22 cellular contexts compared by ENCODE assay signal in genomic region chr17:77379065-77379428, GRCh38.
DNase-seq lines count a peak whose midpoint lies in the region; ATAC-seq and TF ChIP-seq lines count a peak whose summit lies in the region.
"Had no signal": no experiment of that assay in that cellular context is flagged by ENCODE, and none has a peak within 500 bp of the region (broad histone marks: within the 10 kb centered on the region; RNA-seq: fewer than 3 reads in every experiment).

No MANE protein-coding gene starts in this region.

- H3K9me3 Mint-ChIP-seq in CD4-positive, alpha-beta memory T cell = no peaks in the 10 kb centered on the region
- no peaks in the 10 kb centered on the region for H3K9me3 Mint-ChIP-seq in HFFc6
- no peaks in the 10 kb centered on the region for H3K9me3 Mint-ChIP-seq in activated naive CD4-positive, alpha-beta T cell treated with anti-CD3 and anti-CD28 coated beads, Interleukin-2, amount 10 ng/mL, durations not matched to agents 7 days and 5 days
- H3K9me3 Mint-ChIP-seq: effector memory CD8-positive, alpha-beta T cell; natural killer cell had no signal

- no peaks in the 10 kb centered on the region for H3K27me3 ChIP-seq in CD4-positive, alpha-beta memory T cell (ENCODE audit: insufficient read depth, low read length)
- no peaks in the 10 kb centered on the region for H3K27me3 ChIP-seq in gastroesophageal sphincter
- H3K27me3 ChIP-seq in stomach = no peaks in the 10 kb centered on the region

- TF ChIP-seq POLR2A in gastroesophageal sphincter (IDR thresholded peaks at IDR 0.05) (no peak), stomach (IDR thresholded peaks at IDR 0.05) (no peak)

- intact Hi-C loops in CD4-positive, alpha-beta memory T cell (cut with micrococcal nuclease) = no loop called here
- intact Hi-C loops in stomach (cut with DNase I; ENCODE audit: low total_unique reads) = no loop called here

- H3K4me3 ChIP-seq in CD4-positive, alpha-beta memory T cell (ENCODE audit: low read length in 2 of 2) = no peak overlapping the region
- H3K4me3 ChIP-seq in gastroesophageal sphincter (no peak overlapping the region), stomach (no peak overlapping the region)
- H3K4me3 ChIP-seq: lung, smooth muscle cell had no signal

- peak overlapping the region in 4 of 8 donors; percentile 21 to 100 (median 61) for H3K4me3 Mint-ChIP-seq in CD4-positive, alpha-beta memory T cell
- H3K4me3 Mint-ChIP-seq in T-helper 17 cell (peak overlapping the region; percentile 53), HFFc6 (no peak overlapping the region)
- H3K4me3 Mint-ChIP-seq in activated naive CD4-positive, alpha-beta T cell treated with anti-CD3 and anti-CD28 coated beads, Interleukin-2, amount 10 ng/mL, durations not matched to agents 7 days and 5 days = no peak overlapping the region
- H3K4me3 Mint-ChIP-seq: natural killer cell had no signal

- H3K9me3 ChIP-seq in CD4-positive, alpha-beta memory T cell (ENCODE audit: control insufficient read depth in 1 of 2, low read length in 2 of 2) = no peaks in the 10 kb centered on the region
- H3K9me3 ChIP-seq in T-helper 17 cell (ENCODE audit: control insufficient read depth, low read length, poor library complexity, severe bottlenecking) (no peaks in the 10 kb centered on the region), gastroesophageal sphincter (no peaks in the 10 kb centered on the region), stomach (no peaks in the 10 kb centered on the region)

- peaks cover 95% of the 10 kb centered on the region for H3K4me1 ChIP-seq in CD4-positive, alpha-beta memory T cell (ENCODE audit: insufficient read depth, low read length)
- H3K4me1 ChIP-seq in gastroesophageal sphincter (peaks cover 20 to 99% (median 89%) of the 10 kb centered on the region in 3 donors), stomach (peaks cover 96 to 100% (median 99%) of the 10 kb centered on the region in 4 donors)

- peaks cover 7 to 40% of the 10 kb centered on the region in 2 donors for H3K36me3 Mint-ChIP-seq in CD4-positive, alpha-beta memory T cell
- H3K36me3 Mint-ChIP-seq in T-helper 17 cell (ENCODE audit: low read depth) (peaks cover 6% of the 10 kb centered on the region), HFFc6 (ENCODE audit: low read depth) (peaks cover 4% of the 10 kb centered on the region)
- peaks cover 65% of the 10 kb centered on the region for H3K36me3 Mint-ChIP-seq in activated naive CD4-positive, alpha-beta T cell treated with anti-CD3 and anti-CD28 coated beads, Interleukin-2, amount 10 ng/mL, durations not matched to agents 7 days and 5 days
- H3K36me3 Mint-ChIP-seq: natural killer cell had no signal

- no peak for DNase-seq in CD4-positive, alpha-beta memory T cell
- no peak for DNase-seq in T-helper 17 cell
- DNase-seq in stomach = no peak
- DNase-seq in GOT3 (lab: John Stamatoyannopoulos, UW) = no peak
- DNase-seq in HFFc6 = no peak
- DNase-seq in activated naive CD4-positive, alpha-beta T cell treated with anti-CD3 and anti-CD28 coated beads, Interleukin-2, amount 10 ng/mL, durations not matched to agents 7 days and 5 days = no peak
- DNase-seq: activated CD4-positive, alpha-beta T cell treated with anti-CD3 and anti-CD28 coated beads for 48 hours; activated gamma-delta T cell; amniotic stem cell; effector memory CD8-positive, alpha-beta T cell; KBM-7; MV-4-11; natural killer cell; NCI-H2029; NCI-H510A; stimulated activated CD4-positive, alpha-beta T cell treated with anti-CD3 and anti-CD28 coated beads, Interleukin-4, amount 100 ng/mL, for 24 hours; SW 1271 had no signal

- CTCF ChIA-PET in CD4-positive, alpha-beta memory T cell (lab: Charles Lee; ENCODE audit: partially characterized antibody) = no interaction called here
- CTCF ChIA-PET in activated naive CD4-positive, alpha-beta T cell treated with anti-CD3 and anti-CD28 coated beads, Interleukin-2, amount 10 ng/mL, durations not matched to agents 7 days and 5 days (lab: Charles Lee) = interaction anchor here (5.0 kb wide), 1 partner anchor 11 kb away, joined by 38 read pairs; no protein-coding TSS in a partner anchor

- no peak overlapping the region for H3K27ac ChIP-seq in CD4-positive, alpha-beta memory T cell (ENCODE audit: low read depth, low read length)
- H3K27ac ChIP-seq in gastroesophageal sphincter (peak overlapping the region in 3 of 4 donors; percentile 91 to 99 (median 96)), stomach (peak overlapping the region; percentile 50 to 98 (median 93))

- no CpG with 5 or more reads among the region's 11 CpGs for WGBS in gastroesophageal sphincter (ENCODE audit: low coverage in 1 of 2), 2 donors
- 58 to 87% (median 87%) methylated on average over 2 to 11 of the region's 11 CpGs for WGBS in stomach, 5 donors

- no peak for TF ChIP-seq EP300 in gastroesophageal sphincter (IDR thresholded peaks at IDR 0.05)
- TF ChIP-seq EP300 in stomach (IDR thresholded peaks at IDR 0.05) = no peak

- POLR2A ChIA-PET in CD4-positive, alpha-beta memory T cell (lab: Charles Lee; ENCODE audit: partially characterized antibody) = interaction anchor here (97.0 kb wide), 1 partner anchor 53 kb away, joined by 6031 read pairs; no protein-coding TSS in a partner anchor

- no peaks in the 10 kb centered on the region for H3K27me3 Mint-ChIP-seq in CD4-positive, alpha-beta memory T cell
- H3K27me3 Mint-ChIP-seq in T-helper 17 cell (no peaks in the 10 kb centered on the region), HFFc6 (ENCODE audit: insufficient read depth) (peaks cover 10% of the 10 kb centered on the region)
- no peaks in the 10 kb centered on the region for H3K27me3 Mint-ChIP-seq in activated naive CD4-positive, alpha-beta T cell treated with anti-CD3 and anti-CD28 coated beads, Interleukin-2, amount 10 ng/mL, durations not matched to agents 7 days and 5 days
- H3K27me3 Mint-ChIP-seq: effector memory CD8-positive, alpha-beta T cell; progenitor cell of endocrine pancreas had no signal

- ATAC-seq in T-helper 17 cell (no peak), gastroesophageal sphincter (no peak), HG03439 (IDR thresholded peaks at IDR 0.05; ENCODE audit: unreplicated experiment) (no peak)
- ATAC-seq: effector memory CD8-positive, alpha-beta T cell; natural killer cell had no signal

- H3K36me3 ChIP-seq in CD4-positive, alpha-beta memory T cell (ENCODE audit: insufficient read depth, low read length) = no peaks in the 10 kb centered on the region
- no peaks in the 10 kb centered on the region for H3K36me3 ChIP-seq in gastroesophageal sphincter
- peaks cover 0 to 19% (median 0%) of the 10 kb centered on the region in 4 donors for H3K36me3 ChIP-seq in stomach

- peaks cover 59 to 100% (median 81%) of the 10 kb centered on the region in 4 donors for H3K4me1 Mint-ChIP-seq in CD4-positive, alpha-beta memory T cell
- H3K4me1 Mint-ChIP-seq in T-helper 17 cell (peaks cover 74% of the 10 kb centered on the region), HFFc6 (ENCODE audit: low read depth) (peaks cover 82% of the 10 kb centered on the region)
- H3K4me1 Mint-ChIP-seq in activated naive CD4-positive, alpha-beta T cell treated with anti-CD3 and anti-CD28 coated beads, Interleukin-2, amount 10 ng/mL, durations not matched to agents 7 days and 5 days = peaks cover 88% of the 10 kb centered on the region

- H3K27ac Mint-ChIP-seq in CD4-positive, alpha-beta memory T cell = peak overlapping the region in 5 of 7 donors; percentile 32 to 97 (median 48)
- H3K27ac Mint-ChIP-seq in T-helper 17 cell = peak overlapping the region; percentile 93
- no peak overlapping the region for H3K27ac Mint-ChIP-seq in HFFc6
- no peak overlapping the region for H3K27ac Mint-ChIP-seq in activated naive CD4-positive, alpha-beta T cell treated with anti-CD3 and anti-CD28 coated beads, Interleukin-2, amount 10 ng/mL, durations not matched to agents 7 days and 5 days

- no peak for TF ChIP-seq CTCF in gastroesophageal sphincter (IDR thresholded peaks at IDR 0.05)
- TF ChIP-seq CTCF in stomach (IDR thresholded peaks at IDR 0.05) = no peak
- TF ChIP-seq CTCF in HFFc6 (IDR thresholded peaks at IDR 0.05) = no peak

Comparison
In these comparisons a context has a peak if more than half of its experiments do, and no peak if none do; other contexts are left out.
1. H3K27ac Mint-ChIP-seq: peak in CD4-positive, alpha-beta memory T cell (5 of 7) and T-helper 17 cell (single experiment); none in HFFc6 (single experiment) and activated naive CD4-positive, alpha-beta T cell treated with anti-CD3 and anti-CD28 coated beads, Interleukin-2, amount 10 ng/mL, durations not matched to agents 7 days and 5 days (single experiment).